ENCODE assay signal across 24 cellular contexts in genomic region chr18:8863427-8863826, GRCh38.
"Had no signal": no experiment of that assay in that cellular context is flagged by ENCODE, and none has a peak within 500 bp of the region (broad histone marks: within the 10 kb centered on the region; RNA-seq: fewer than 3 reads in every experiment).

No MANE protein-coding gene starts in this region.

- DNase-seq: dermis blood vessel endothelial cell; effector CD4-positive, alpha-beta T cell; effector memory CD4-positive, alpha-beta T cell; foreskin keratinocyte; heart left ventricle; hypothalamus; left cardiac atrium; left lung; left ventricle myocardium superior; lower lobe of right lung; mesenchymal stem cell; mucosa of descending colon; naive B cell; naive thymus-derived CD8-positive, alpha-beta T cell had no signal

- H3K9me3 ChIP-seq: esophagus muscularis mucosa, gastroesophageal sphincter, heart left ventricle, left lung, lower lobe of right lung, mucosa of descending colon had no signal

- H3K4me1 ChIP-seq: esophagus muscularis mucosa, gastroesophageal sphincter, heart left ventricle, left lung, lower lobe of right lung had no signal

- H3K27ac ChIP-seq: coronary artery, esophagus muscularis mucosa, foreskin keratinocyte, gastroesophageal sphincter, heart left ventricle, hepatocyte, left lung, lower lobe of right lung had no signal

- H3K27ac Mint-ChIP-seq: mesothelial cell of epicardium, naive B cell had no signal

- ATAC-seq: foreskin keratinocyte; gastroesophageal sphincter; heart left ventricle; left cardiac atrium; left lung; left ventricle myocardium superior; lower lobe of right lung; mucosa of descending colon; naive thymus-derived CD8-positive, alpha-beta T cell had no signal

- H3K36me3 Mint-ChIP-seq: mesothelial cell of epicardium; naive B cell; naive thymus-derived CD8-positive, alpha-beta T cell had no signal

- H3K79me2 ChIP-seq: hepatocyte had no signal

- H2AFZ ChIP-seq: hepatocyte had no signal

- H3K9me3 Mint-ChIP-seq: mesothelial cell of epicardium; naive thymus-derived CD8-positive, alpha-beta T cell had no signal

- FAIRE-seq: endothelial cell of umbilical vein, frontal cortex, islet of Langerhans, keratinocyte had no signal

- H3K4me3 ChIP-seq: coronary artery, dorsolateral prefrontal cortex, esophagus muscularis mucosa, gastroesophageal sphincter, heart left ventricle, hepatocyte, left lung, lower lobe of right lung, mucosa of descending colon had no signal

- H3K36me3 ChIP-seq: esophagus muscularis mucosa, gastroesophageal sphincter, heart left ventricle, left lung, lower lobe of right lung had no signal

- H3K27me3 Mint-ChIP-seq: naive thymus-derived CD8-positive, alpha-beta T cell had no signal

- H3K27me3 ChIP-seq: dorsolateral prefrontal cortex, esophagus muscularis mucosa, foreskin keratinocyte, gastroesophageal sphincter, hepatocyte, left lung had no signal

- H3K4me2 ChIP-seq: hepatocyte had no signal

- H3K4me3 Mint-ChIP-seq: mesothelial cell of epicardium; naive thymus-derived CD8-positive, alpha-beta T cell had no signal
